In genomic region chr13:43652751-43653150, GRCh38 we compare ENCODE assay signal across 21 cellular contexts.
"Had no signal": no experiment of that assay in that cellular context is flagged by ENCODE, and none has a peak within 500 bp of the region (broad histone marks: within the 10 kb centered on the region; RNA-seq: fewer than 3 reads in every experiment).

No MANE protein-coding gene starts in this region.

- H3K27ac ChIP-seq: esophagus muscularis mucosa, gastrocnemius medialis, heart right ventricle, ovary, right atrium auricular region, stomach, thoracic aorta, transverse colon had no signal

- DNase-seq: effector memory CD4-positive, alpha-beta T cell; gastrocnemius medialis; heart right ventricle; hypothalamus; kidney glomerular epithelial cell; mammary epithelial cell; naive thymus-derived CD4-positive, alpha-beta T cell; nucleus accumbens; ovary; small intestine; stimulated activated CD4-positive, alpha-beta T cell treated with anti-CD3 and anti-CD28 coated beads, Interleukin-12 subunit alpha, Interleukin-12 subunit beta, amount 100 ng/mL, for 4 hours; stimulated activated naive CD4-positive, alpha-beta T cell; stomach; substantia nigra; transverse colon had no signal

- ATAC-seq: gastrocnemius medialis; heart right ventricle; left lobe of liver; naive thymus-derived CD4-positive, alpha-beta T cell had no signal

- H3K9me3 ChIP-seq: esophagus muscularis mucosa, gastrocnemius medialis, heart right ventricle, ovary, right atrium auricular region, stomach, thoracic aorta, transverse colon had no signal

- FAIRE-seq: endometrium, islet of Langerhans, small intestine had no signal

- H3K4me3 ChIP-seq: esophagus muscularis mucosa, gastrocnemius medialis, heart right ventricle, ovary, right atrium auricular region, stomach, thoracic aorta, transverse colon had no signal

- H3K36me3 ChIP-seq: esophagus muscularis mucosa, gastrocnemius medialis, heart right ventricle, ovary, right atrium auricular region, stomach, thoracic aorta, transverse colon had no signal

- H3K27me3 ChIP-seq: esophagus muscularis mucosa, gastrocnemius medialis, heart right ventricle, ovary, right atrium auricular region, stomach, transverse colon had no signal

- H3K4me1 ChIP-seq: esophagus muscularis mucosa, gastrocnemius medialis, heart right ventricle, right atrium auricular region, stomach, transverse colon had no signal
